ENCODE assay signal across 16 cellular contexts in genomic region chr16:11635127-11635652, GRCh38.
"Had no signal": no experiment of that assay in that cellular context is flagged by ENCODE, and none has a peak within 500 bp of the region (broad histone marks: within the 10 kb centered on the region; RNA-seq: fewer than 3 reads in every experiment).

No MANE protein-coding gene starts in this region.

- H3K4me1 ChIP-seq: prostate gland had no signal

- H3K27ac Mint-ChIP-seq: activated CD4-positive, alpha-beta memory T cell treated with anti-CD3 and anti-CD28 coated beads for 36 hours; activated CD4-positive, alpha-beta T cell treated with anti-CD3 and anti-CD28 coated beads for 36 hours; activated CD8-positive, alpha-beta memory T cell treated with anti-CD3 and anti-CD28 coated beads, Interleukin-2, amount 10 ng/mL, durations not matched to agents 7 days and 5 days; activated naive CD4-positive, alpha-beta T cell treated with anti-CD3 and anti-CD28 coated beads, Interleukin-2, amount 50 U/mL, for 72 hours; activated T-cell treated with anti-CD3 and anti-CD28 coated beads, Interleukin-2, amount 50 U/mL, for 24 hours; nephron progenitor cell; stimulated activated naive CD8-positive, alpha-beta T cell treated with anti-CD3 and anti-CD28 coated beads, Interleukin-15, amount 100 ng/mL, for 72 hours; T-helper 17 cell had no signal

- H3K9me3 Mint-ChIP-seq: activated CD4-positive, alpha-beta memory T cell treated with anti-CD3 and anti-CD28 coated beads for 36 hours; activated naive CD4-positive, alpha-beta T cell treated with anti-CD3 and anti-CD28 coated beads, Interleukin-2, amount 50 U/mL, for 72 hours; activated T-cell treated with anti-CD3 and anti-CD28 coated beads, Interleukin-2, amount 50 U/mL, for 24 hours; nephron progenitor cell; stimulated activated naive CD8-positive, alpha-beta T cell treated with anti-CD3 and anti-CD28 coated beads, Interleukin-15, amount 100 ng/mL, for 72 hours had no signal

- H3K4me3 Mint-ChIP-seq: activated CD4-positive, alpha-beta memory T cell treated with anti-CD3 and anti-CD28 coated beads for 36 hours; activated CD4-positive, alpha-beta T cell treated with anti-CD3 and anti-CD28 coated beads for 36 hours; activated CD8-positive, alpha-beta memory T cell treated with anti-CD3 and anti-CD28 coated beads, Interleukin-2, amount 10 ng/mL, durations not matched to agents 7 days and 5 days; activated T-cell treated with anti-CD3 and anti-CD28 coated beads, Interleukin-2, amount 50 U/mL, for 24 hours; stimulated activated naive CD8-positive, alpha-beta T cell treated with anti-CD3 and anti-CD28 coated beads, Interleukin-15, amount 100 ng/mL, for 72 hours; T-helper 17 cell had no signal

- H3K27me3 Mint-ChIP-seq: activated CD4-positive, alpha-beta memory T cell treated with anti-CD3 and anti-CD28 coated beads for 36 hours; activated CD4-positive, alpha-beta T cell treated with anti-CD3 and anti-CD28 coated beads for 36 hours; activated CD8-positive, alpha-beta memory T cell treated with anti-CD3 and anti-CD28 coated beads, Interleukin-2, amount 10 ng/mL, durations not matched to agents 7 days and 5 days; activated T-cell treated with anti-CD3 and anti-CD28 coated beads, Interleukin-2, amount 50 U/mL, for 24 hours; stimulated activated naive CD8-positive, alpha-beta T cell treated with anti-CD3 and anti-CD28 coated beads, Interleukin-15, amount 100 ng/mL, for 72 hours; T-helper 17 cell had no signal

- H3K4me2 ChIP-seq: smooth muscle cell had no signal

- H3K36me3 ChIP-seq: cardiac muscle cell, left ventricle myocardium inferior, prostate gland, WERI-Rb-1 had no signal

- H3K36me3 Mint-ChIP-seq: activated CD4-positive, alpha-beta memory T cell treated with anti-CD3 and anti-CD28 coated beads for 36 hours; activated CD8-positive, alpha-beta memory T cell treated with anti-CD3 and anti-CD28 coated beads, Interleukin-2, amount 10 ng/mL, durations not matched to agents 7 days and 5 days; activated naive CD4-positive, alpha-beta T cell treated with anti-CD3 and anti-CD28 coated beads, Interleukin-2, amount 50 U/mL, for 72 hours had no signal

- H3K4me3 ChIP-seq: cardiac muscle cell, left ventricle myocardium inferior, smooth muscle cell had no signal

- DNase-seq: activated CD4-positive, alpha-beta memory T cell treated with anti-CD3 and anti-CD28 coated beads for 36 hours; activated CD4-positive, alpha-beta T cell treated with anti-CD3 and anti-CD28 coated beads for 36 hours; activated CD8-positive, alpha-beta memory T cell treated with anti-CD3 and anti-CD28 coated beads, Interleukin-2, amount 10 ng/mL, durations not matched to agents 7 days and 5 days; activated effector memory CD4-positive, alpha-beta T cell treated with Interleukin-2 at 50 U/mL for 16 hours; activated T-cell treated with anti-CD3 and anti-CD28 coated beads, Interleukin-2, amount 50 U/mL, for 24 hours; erythroblast; kidney; left ventricle myocardium inferior; nephron progenitor cell; stimulated activated naive CD8-positive, alpha-beta T cell treated with anti-CD3 and anti-CD28 coated beads, Interleukin-15, amount 100 ng/mL, for 72 hours; T-helper 17 cell; WERI-Rb-1 had no signal

- H3K9me3 ChIP-seq: left ventricle myocardium inferior, prostate gland had no signal

- H3K27me3 ChIP-seq: cardiac muscle cell had no signal

- H3K27ac ChIP-seq: cardiac muscle cell, left ventricle myocardium inferior, WERI-Rb-1 had no signal
